Comparison of ENCODE assay signal across 1 cellular context in genomic region chr6:127023001-127023778, GRCh38.
A peak's percentile ranks its signal among the peaks of the same experiment; 100 is the strongest.
TF ChIP-seq lines count a peak whose summit lies in the region.

No MANE protein-coding gene starts in this region.

TF ChIP-seq in HepG2, 621 proteins besides CTCF, POLR2A, EP300 and RAD21 (continued from another document and continues in another):
- TF ChIP-seq ZHX2 (IDR thresholded peaks at IDR 0.05; ENCODE audit: low read depth) (no peak), ZHX2 (CRISPR knock-in tag; IDR thresholded peaks at IDR 0.05; ENCODE audit: borderline replicate concordance) (no peak), KMT2A (CRISPR knock-in tag; IDR thresholded peaks at IDR 0.05) (no peak), ZNF775 (CRISPR knock-in tag; IDR thresholded peaks at IDR 0.05; ENCODE audit: borderline replicate concordance) (no peak), ZNF234 (CRISPR knock-in tag; conservative IDR thresholded peaks at IDR 0.05) (no peak), MLXIP (CRISPR knock-in tag; IDR thresholded peaks at IDR 0.05; ENCODE audit: borderline replicate concordance) (no peak; the same call in 1 of the 2 replicates), IRF1 (CRISPR knock-in tag; IDR thresholded peaks at IDR 0.05; ENCODE audit: low read depth) (no peak), CBX1 (IDR thresholded peaks at IDR 0.05; ENCODE audit: low read depth) (no peak), ZNF260 (CRISPR knock-in tag; IDR thresholded peaks at IDR 0.05; ENCODE audit: borderline replicate concordance, low read depth) (no peak), PLSCR1 (CRISPR knock-in tag; IDR thresholded peaks at IDR 0.05; ENCODE audit: borderline replicate concordance) (no peak), BORCS8-MEF2B (CRISPR knock-in tag; IDR thresholded peaks at IDR 0.05) (no peak), ZNF207 (IDR thresholded peaks at IDR 0.05; ENCODE audit: borderline replicate concordance) (no peak), IRF9 (CRISPR knock-in tag; IDR thresholded peaks at IDR 0.05; ENCODE audit: borderline replicate concordance) (no peak), BCL3 (CRISPR knock-in tag; IDR thresholded peaks at IDR 0.05) (no peak), NFYC (CRISPR knock-in tag; IDR thresholded peaks at IDR 0.05) (no peak), AFF4 (CRISPR knock-in tag; IDR thresholded peaks at IDR 0.05) (no peak), ZBED4 (CRISPR knock-in tag; IDR thresholded peaks at IDR 0.05; ENCODE audit: borderline replicate concordance) (no peak), ZNF251 (CRISPR knock-in tag; IDR thresholded peaks at IDR 0.05) (no peak), MZF1 (CRISPR knock-in tag; IDR thresholded peaks at IDR 0.05; ENCODE audit: borderline replicate concordance) (no peak), ZFP41 (CRISPR knock-in tag; IDR thresholded peaks at IDR 0.05; ENCODE audit: borderline replicate concordance) (no peak), ZNF576 (CRISPR knock-in tag; IDR thresholded peaks at IDR 0.05) (no peak), SP5 (CRISPR knock-in tag; IDR thresholded peaks at IDR 0.05; ENCODE audit: borderline replicate concordance, low read depth) (peak; percentile 27), BATF2 (CRISPR knock-in tag; IDR thresholded peaks at IDR 0.05) (no peak), MEIS1 (CRISPR knock-in tag; IDR thresholded peaks at IDR 0.05; ENCODE audit: borderline replicate concordance) (no peak), SIX1 (CRISPR knock-in tag; IDR thresholded peaks at IDR 0.05; ENCODE audit: borderline replicate concordance) (peak; percentile 69; the same call in 1 of the 2 replicates), HNF4G (IDR thresholded peaks at IDR 0.05; ENCODE audit: borderline replicate concordance, low read depth, low read length) (no peak; the same call in 1 of the 2 replicates), HNF4G (CRISPR knock-in tag; IDR thresholded peaks at IDR 0.05; ENCODE audit: borderline replicate concordance, low read depth) (no peak), MYNN (CRISPR knock-in tag; IDR thresholded peaks at IDR 0.05; ENCODE audit: low read depth) (no peak), PRMT3 (CRISPR knock-in tag; IDR thresholded peaks at IDR 0.05; ENCODE audit: borderline replicate concordance, low read depth) (0 out of 2 replicates have a peak, but pooled peaks have one; percentile 43)
